ENCODE assay signal across 8 cellular contexts in the genomic region with DNA sequence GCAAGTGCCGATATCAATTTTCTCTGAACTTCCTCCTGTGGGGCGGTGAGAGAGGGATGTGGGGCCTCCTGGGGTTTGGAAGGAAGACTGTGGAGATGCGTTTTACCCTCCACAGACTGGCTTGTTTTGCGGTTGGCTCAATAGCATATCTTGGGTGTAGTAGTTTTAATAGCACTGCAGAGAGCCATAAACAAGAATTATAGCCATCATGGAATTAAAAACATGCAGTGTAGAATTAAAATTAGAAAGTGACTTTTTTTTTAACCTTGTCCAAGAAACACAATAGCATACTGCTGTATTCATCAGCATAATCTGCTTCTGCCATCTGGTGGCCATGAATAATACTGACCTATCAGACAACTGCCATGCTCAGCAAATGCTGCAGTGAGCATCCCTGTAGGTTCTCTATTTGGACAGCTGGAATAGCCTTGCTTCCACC. TPM values are rescaled to one million over a fixed set of nuclear protein-coding genes. Genes with fewer than 3 reads are reported as not detected.
DNase-seq lines count a peak whose midpoint lies in the region; ATAC-seq and TF ChIP-seq lines count a peak whose summit lies in the region.

No MANE protein-coding gene starts in this region.

- no peaks in the 10 kb centered on the region for H3K4me1 Mint-ChIP-seq in activated CD4-positive, alpha-beta memory T cell treated with anti-CD3 and anti-CD28 coated beads for 36 hours (ENCODE audit: low read depth)

- H3K4me3 Mint-ChIP-seq in activated CD4-positive, alpha-beta memory T cell treated with anti-CD3 and anti-CD28 coated beads for 36 hours, result no peak overlapping the region

- H3K36me3 ChIP-seq in GM06990 (ENCODE audit: control insufficient read depth, insufficient read depth, low read length) (no peaks in the 10 kb centered on the region), osteoblast (ENCODE audit: insufficient read depth, low read length) (no peaks in the 10 kb centered on the region)

- peak; percentile 79 for ATAC-seq in HG03064 (IDR thresholded peaks at IDR 0.05; ENCODE audit: low read depth, unreplicated experiment)
- no peak for ATAC-seq in HG03039 (IDR thresholded peaks at IDR 0.05; ENCODE audit: unreplicated experiment)

- POLR2A ChIA-PET in activated CD4-positive, alpha-beta memory T cell treated with anti-CD3 and anti-CD28 coated beads for 36 hours (lab: Charles Lee), result no interaction called here

- no peak overlapping the region for H3K27ac Mint-ChIP-seq in activated CD4-positive, alpha-beta memory T cell treated with anti-CD3 and anti-CD28 coated beads for 36 hours

- DNase-seq in 8988T, result peak; percentile 31
- DNase-seq in GM06990 (ENCODE audit: extremely low read depth, insufficient read length), result no peak
- peak; percentile 7 for DNase-seq in NCI-H446 treated with DMSO at 0.1 percent for 48 hours (lab: John Stamatoyannopoulos, UW)
- DNase-seq in activated CD4-positive, alpha-beta memory T cell treated with anti-CD3 and anti-CD28 coated beads for 36 hours, result peak; percentile 19
- peak; percentile 81 for DNase-seq in fibroblast of the aortic adventitia (ENCODE audit: low read depth)
- DNase-seq in osteoblast (ENCODE audit: insufficient read length, low spot score, missing footprints), result peak; percentile 59

- H3K4me1 ChIP-seq in osteoblast (ENCODE audit: insufficient read depth, low read length), result peaks cover 5% of the 10 kb centered on the region

- no peak overlapping the region for H2AFZ ChIP-seq in osteoblast (ENCODE audit: low read length)

- no peaks in the 10 kb centered on the region for H3K27me3 Mint-ChIP-seq in activated CD4-positive, alpha-beta memory T cell treated with anti-CD3 and anti-CD28 coated beads for 36 hours

- peak overlapping the region; percentile 9 for H3K4me2 ChIP-seq in osteoblast (ENCODE audit: insufficient read depth, low read length)

- no peaks in the 10 kb centered on the region; the same call in 1 of the 2 replicates for H3K27me3 ChIP-seq in GM06990 (replicated peaks; ENCODE audit: control insufficient read depth, insufficient read depth, low read length)
- H3K27me3 ChIP-seq in osteoblast (ENCODE audit: insufficient read depth, low read length), result no peaks in the 10 kb centered on the region

- no peaks in the 10 kb centered on the region for H3K79me2 ChIP-seq in osteoblast (ENCODE audit: insufficient read depth, low read length)

- peaks cover 1% of the 10 kb centered on the region for H3K36me3 Mint-ChIP-seq in activated CD4-positive, alpha-beta memory T cell treated with anti-CD3 and anti-CD28 coated beads for 36 hours

- CTCF ChIA-PET in activated CD4-positive, alpha-beta memory T cell treated with anti-CD3 and anti-CD28 coated beads for 36 hours (lab: Charles Lee), result interaction anchor here (0.9 to 3.0 kb wide), 3 partner anchors 19 to 448 kb away, joined by 3 to 23 read pairs (median 3); no protein-coding TSS in a partner anchor

- no peak overlapping the region for H3K27ac ChIP-seq in osteoblast (ENCODE audit: low read depth, low read length)

- H3K4me3 ChIP-seq in GM06990 (replicated peaks; ENCODE audit: low read depth, low read length) (no peak overlapping the region), fibroblast of the aortic adventitia (ENCODE audit: low read depth, low read length) (no peak overlapping the region), osteoblast (ENCODE audit: insufficient read depth, low read length) (no peak overlapping the region)

- H3K9me3 ChIP-seq in osteoblast (ENCODE audit: low read depth, low read length), result no peaks in the 10 kb centered on the region

- H3K9me3 Mint-ChIP-seq in activated CD4-positive, alpha-beta memory T cell treated with anti-CD3 and anti-CD28 coated beads for 36 hours, result no peaks in the 10 kb centered on the region

- intact Hi-C loops in activated CD4-positive, alpha-beta memory T cell treated with anti-CD3 and anti-CD28 coated beads for 36 hours (cut with micrococcal nuclease), result loop anchor here (1.0 to 10.0 kb wide), 5 partner anchors 35 to 568 kb away; a partner anchor contains a TSS

- TF ChIP-seq CTCF in GM06990 (IDR thresholded peaks at IDR 0.05; ENCODE audit: insufficient read depth, low read length, poor library complexity, severe bottlenecking) (peak; percentile 60), fibroblast of the aortic adventitia (IDR thresholded peaks at IDR 0.05; ENCODE audit: insufficient read depth, low read length) (peak; percentile 71), osteoblast (IDR thresholded peaks at IDR 0.05; ENCODE audit: extremely low read depth, low read depth, low read length) (peak; percentile 73)

- H4K20me1 ChIP-seq in osteoblast (ENCODE audit: insufficient read depth, low read length), result no peaks in the 10 kb centered on the region

RNA-seq across cellular contexts. Expression of a gene that starts 47.3 kb away (rescaled TPM):
- total RNA-seq in activated CD4-positive, alpha-beta memory T cell treated with anti-CD3 and anti-CD28 coated beads for 36 hours, result 1 to 10 TPM; 3.8 TPM
- total RNA-seq in fibroblast of the aortic adventitia (ENCODE audit: low replicate concordance) (12.0 and 17.7 TPM in 2 replicates), osteoblast (12.3 and 12.7 TPM in 2 replicates)
